ENCODE assay signal across 17 cellular contexts in genomic region chr10:32680803-32681557, GRCh38.
DNase-seq lines count a peak whose midpoint lies in the region; ATAC-seq and TF ChIP-seq lines count a peak whose summit lies in the region.
"Had no signal": no experiment of that assay in that cellular context is flagged by ENCODE, and none has a peak within 500 bp of the region (broad histone marks: within the 10 kb centered on the region; RNA-seq: fewer than 3 reads in every experiment).

No MANE protein-coding gene starts in this region.

- TF ChIP-seq CTCF in neural progenitor cell (IDR thresholded peaks at IDR 0.05) = no peak

- H3K27me3 ChIP-seq in neural progenitor cell = no peaks in the 10 kb centered on the region
- no peaks in the 10 kb centered on the region for H3K27me3 ChIP-seq in effector memory CD4-positive, alpha-beta T cell (replicated peaks; ENCODE audit: control insufficient read depth, insufficient read depth, low read length, poor library complexity, severe bottlenecking)
- H3K27me3 ChIP-seq in naive thymus-derived CD4-positive, alpha-beta T cell (ENCODE audit: control insufficient read depth in 2 of 2, insufficient read depth in 2 of 2, low read length in 2 of 2) = no peaks in the 10 kb centered on the region
- H3K27me3 ChIP-seq: Peyer's patch had no signal

- H2AFZ ChIP-seq in neural progenitor cell (replicated peaks) = no peak overlapping the region

- H3K27ac Mint-ChIP-seq in activated T-cell treated with anti-CD3 and anti-CD28 coated beads, Interleukin-2, amount 50 U/mL, for 24 hours = peak overlapping the region; percentile 38
- peak overlapping the region; percentile 42 for H3K27ac Mint-ChIP-seq in activated T-helper 2 cell treated with anti-CD3 and anti-CD28 coated beads, Interferon-gamma antibody, Interleukin-2, Interleukin-4, amounts not matched to agents 10 μg/mL and 5 μg/mL and 100 μg/mL, durations not matched to agents 14 hours and 24 hours and 36 hours
- no peak overlapping the region for H3K27ac Mint-ChIP-seq in neural progenitor cell
- H3K27ac Mint-ChIP-seq in naive thymus-derived CD4-positive, alpha-beta T cell = no peak overlapping the region

- peaks cover 8% of the 10 kb centered on the region for H3K4me1 Mint-ChIP-seq in activated T-cell treated with anti-CD3 and anti-CD28 coated beads, Interleukin-2, amount 50 U/mL, for 24 hours (ENCODE audit: low read depth)
- H3K4me1 Mint-ChIP-seq in activated T-helper 2 cell treated with anti-CD3 and anti-CD28 coated beads, Interferon-gamma antibody, Interleukin-2, Interleukin-4, amounts not matched to agents 10 μg/mL and 5 μg/mL and 100 μg/mL, durations not matched to agents 14 hours and 24 hours and 36 hours (ENCODE audit: low read depth) = peaks cover 4% of the 10 kb centered on the region
- H3K4me1 Mint-ChIP-seq in neural progenitor cell = peaks cover 5% of the 10 kb centered on the region
- peaks cover 0 to 3% (median 0%) of the 10 kb centered on the region in 7 donors for H3K4me1 Mint-ChIP-seq in naive thymus-derived CD4-positive, alpha-beta T cell

- POLR2A ChIA-PET in naive thymus-derived CD4-positive, alpha-beta T cell (lab: Charles Lee) = no interaction called here

- no peaks in the 10 kb centered on the region for H4K20me1 ChIP-seq in neural progenitor cell (ENCODE audit: low read depth)

- no peaks in the 10 kb centered on the region for H3K27me3 Mint-ChIP-seq in activated T-cell treated with anti-CD3 and anti-CD28 coated beads, Interleukin-2, amount 50 U/mL, for 24 hours
- no peaks in the 10 kb centered on the region for H3K27me3 Mint-ChIP-seq in activated T-helper 2 cell treated with anti-CD3 and anti-CD28 coated beads, Interferon-gamma antibody, Interleukin-2, Interleukin-4, amounts not matched to agents 10 μg/mL and 5 μg/mL and 100 μg/mL, durations not matched to agents 14 hours and 24 hours and 36 hours (ENCODE audit: low read depth)
- no peaks in the 10 kb centered on the region for H3K27me3 Mint-ChIP-seq in neural progenitor cell (ENCODE audit: insufficient read depth, low read depth)
- H3K27me3 Mint-ChIP-seq in naive thymus-derived CD4-positive, alpha-beta T cell = no peaks in the 10 kb centered on the region

- no peak overlapping the region for H3K9ac ChIP-seq in neural progenitor cell

- peaks cover 2% of the 10 kb centered on the region for H3K36me3 ChIP-seq in neural progenitor cell
- H3K36me3 ChIP-seq in effector memory CD4-positive, alpha-beta T cell (ENCODE audit: control insufficient read depth, insufficient read depth, low read length) = no peaks in the 10 kb centered on the region
- no peaks in the 10 kb centered on the region for H3K36me3 ChIP-seq in naive thymus-derived CD4-positive, alpha-beta T cell (ENCODE audit: control insufficient read depth in 2 of 3, insufficient read depth in 3 of 3, low read length in 3 of 3)
- H3K36me3 ChIP-seq: Peyer's patch had no signal

- peaks cover 7% of the 10 kb centered on the region for H3K9me3 ChIP-seq in neural progenitor cell (ENCODE audit: low read depth)
- H3K9me3 ChIP-seq in effector memory CD4-positive, alpha-beta T cell (ENCODE audit: control insufficient read depth, low read length) = no peaks in the 10 kb centered on the region
- H3K9me3 ChIP-seq in naive thymus-derived CD4-positive, alpha-beta T cell (ENCODE audit: control insufficient read depth in 2 of 3, low read length in 3 of 3) = peaks cover 0 to 9% (median 0%) of the 10 kb centered on the region in 3 experiments

- H3K4me2 ChIP-seq in neural progenitor cell = peak overlapping the region; percentile 61

- no peak for ATAC-seq in naive thymus-derived CD4-positive, alpha-beta T cell

- intact Hi-C loops in activated T-helper 2 cell treated with anti-CD3 and anti-CD28 coated beads, Interferon-gamma antibody, Interleukin-2, Interleukin-4, amounts not matched to agents 10 μg/mL and 5 μg/mL and 100 μg/mL, durations not matched to agents 14 hours and 24 hours and 36 hours (cut with micrococcal nuclease) = no loop called here
- intact Hi-C loops in naive thymus-derived CD4-positive, alpha-beta T cell (cut with micrococcal nuclease) = no loop called here

- no peak overlapping the region for H3K27ac ChIP-seq in neural progenitor cell
- H3K27ac ChIP-seq in effector memory CD4-positive, alpha-beta T cell (ENCODE audit: insufficient read depth, low read length, poor library complexity, severe bottlenecking) = no peak overlapping the region
- no peak overlapping the region for H3K27ac ChIP-seq in naive thymus-derived CD4-positive, alpha-beta T cell (ENCODE audit: low read depth, low read length)
- H3K27ac ChIP-seq: C4-2B, Peyer's patch had no signal

- H3K4me1 ChIP-seq in neural progenitor cell = peaks cover 10% of the 10 kb centered on the region
- no peaks in the 10 kb centered on the region for H3K4me1 ChIP-seq in effector memory CD4-positive, alpha-beta T cell (ENCODE audit: control insufficient read depth, insufficient read depth, low read length, poor library complexity, severe bottlenecking)
- no peaks in the 10 kb centered on the region for H3K4me1 ChIP-seq in naive thymus-derived CD4-positive, alpha-beta T cell (ENCODE audit: control insufficient read depth in 2 of 2, insufficient read depth in 2 of 2, low read length in 2 of 2)
- H3K4me1 ChIP-seq: Peyer's patch had no signal

- no peaks in the 10 kb centered on the region for H3F3A ChIP-seq in neural progenitor cell (ENCODE audit: low read depth)

- peaks cover 43% of the 10 kb centered on the region for H3K36me3 Mint-ChIP-seq in activated T-cell treated with anti-CD3 and anti-CD28 coated beads, Interleukin-2, amount 50 U/mL, for 24 hours (ENCODE audit: low read depth)
- no peaks in the 10 kb centered on the region for H3K36me3 Mint-ChIP-seq in activated T-helper 2 cell treated with anti-CD3 and anti-CD28 coated beads, Interferon-gamma antibody, Interleukin-2, Interleukin-4, amounts not matched to agents 10 μg/mL and 5 μg/mL and 100 μg/mL, durations not matched to agents 14 hours and 24 hours and 36 hours (ENCODE audit: low read depth)
- no peaks in the 10 kb centered on the region for H3K36me3 Mint-ChIP-seq in neural progenitor cell
- H3K36me3 Mint-ChIP-seq in naive thymus-derived CD4-positive, alpha-beta T cell = peaks cover 2 to 63% (median 55%) of the 10 kb centered on the region in 5 donors

- H3K9me3 Mint-ChIP-seq in activated T-cell treated with anti-CD3 and anti-CD28 coated beads, Interleukin-2, amount 50 U/mL, for 24 hours = peaks cover 29% of the 10 kb centered on the region
- peaks cover 39% of the 10 kb centered on the region for H3K9me3 Mint-ChIP-seq in activated T-helper 2 cell treated with anti-CD3 and anti-CD28 coated beads, Interferon-gamma antibody, Interleukin-2, Interleukin-4, amounts not matched to agents 10 μg/mL and 5 μg/mL and 100 μg/mL, durations not matched to agents 14 hours and 24 hours and 36 hours
- peaks cover 21% of the 10 kb centered on the region for H3K9me3 Mint-ChIP-seq in neural progenitor cell
- peaks cover 0 to 41% (median 20%) of the 10 kb centered on the region in 11 donors for H3K9me3 Mint-ChIP-seq in naive thymus-derived CD4-positive, alpha-beta T cell

- H3K4me3 Mint-ChIP-seq in activated T-cell treated with anti-CD3 and anti-CD28 coated beads, Interleukin-2, amount 50 U/mL, for 24 hours = no peak overlapping the region
- H3K4me3 Mint-ChIP-seq in activated T-helper 2 cell treated with anti-CD3 and anti-CD28 coated beads, Interferon-gamma antibody, Interleukin-2, Interleukin-4, amounts not matched to agents 10 μg/mL and 5 μg/mL and 100 μg/mL, durations not matched to agents 14 hours and 24 hours and 36 hours (ENCODE audit: low read depth) = no peak overlapping the region
- no peak overlapping the region for H3K4me3 Mint-ChIP-seq in neural progenitor cell
- no peak overlapping the region for H3K4me3 Mint-ChIP-seq in naive thymus-derived CD4-positive, alpha-beta T cell
- H3K4me3 Mint-ChIP-seq: H9 had no signal

- H3K79me2 ChIP-seq in neural progenitor cell (ENCODE audit: low read depth) = no peaks in the 10 kb centered on the region

- CTCF ChIA-PET in naive thymus-derived CD4-positive, alpha-beta T cell (lab: Charles Lee) = interaction anchor here (0.6 kb wide), 1 partner anchor 31 kb away, joined by 3 read pairs; no protein-coding TSS in a partner anchor

- DNase-seq in activated T-cell treated with anti-CD3 and anti-CD28 coated beads, Interleukin-2, amount 50 U/mL, for 24 hours = no peak
- no peak for DNase-seq in activated T-cell treated with anti-CD3 and anti-CD28 coated beads, Interleukin-2, amount 50 U/mL, for 1 hour
- DNase-seq in NCI-H2227 (lab: John Stamatoyannopoulos, UW; ENCODE audit: unreplicated experiment) = peak; percentile 3
- DNase-seq in activated T-helper 2 cell treated with anti-CD3 and anti-CD28 coated beads, Interferon-gamma antibody, Interleukin-2, Interleukin-4, amounts not matched to agents 10 μg/mL and 5 μg/mL and 100 μg/mL, durations not matched to agents 14 hours and 24 hours and 36 hours (ENCODE audit: low spot score) = no peak
- peak; percentile 72 for DNase-seq in neural progenitor cell (ENCODE audit: low spot score)
- no peak for DNase-seq in cerebellar cortex (ENCODE audit: low spot score)
- DNase-seq in effector memory CD4-positive, alpha-beta T cell = no peak
- DNase-seq in naive thymus-derived CD4-positive, alpha-beta T cell = no peak
- DNase-seq: 8988T, COR-L47, H9, Karpas-422, MM.1S, NCI-H1105, NCI-H187 treated with DMSO at 0.1 percent for 48 hours, Peyer's patch had no signal

- no peak overlapping the region for H3K4me3 ChIP-seq in neural progenitor cell
- H3K4me3 ChIP-seq in effector memory CD4-positive, alpha-beta T cell (ENCODE audit: insufficient read depth, low read depth, low read length, poor library complexity, severe bottlenecking) = no peak overlapping the region
- H3K4me3 ChIP-seq in naive thymus-derived CD4-positive, alpha-beta T cell (ENCODE audit: low read length) = no peak overlapping the region
- H3K4me3 ChIP-seq: Peyer's patch had no signal

Comparison
In these comparisons a context has a peak if more than half of its experiments do, and no peak if none do; other contexts are left out.
1. DNase-seq: peak in NCI-H2227 (single experiment) and neural progenitor cell (single experiment); none in activated T-cell treated with anti-CD3 and anti-CD28 coated beads, Interleukin-2, amount 50 U/mL, for 24 hours (single experiment), activated T-cell treated with anti-CD3 and anti-CD28 coated beads, Interleukin-2, amount 50 U/mL, for 1 hour (single experiment), activated T-helper 2 cell treated with anti-CD3 and anti-CD28 coated beads, Interferon-gamma antibody, Interleukin-2, Interleukin-4, amounts not matched to agents 10 μg/mL and 5 μg/mL and 100 μg/mL, durations not matched to agents 14 hours and 24 hours and 36 hours (single experiment), cerebellar cortex (single experiment), effector memory CD4-positive, alpha-beta T cell (0 of 3) and naive thymus-derived CD4-positive, alpha-beta T cell (0 of 9).
2. H3K27ac Mint-ChIP-seq: peak in activated T-cell treated with anti-CD3 and anti-CD28 coated beads, Interleukin-2, amount 50 U/mL, for 24 hours (single experiment) and activated T-helper 2 cell treated with anti-CD3 and anti-CD28 coated beads, Interferon-gamma antibody, Interleukin-2, Interleukin-4, amounts not matched to agents 10 μg/mL and 5 μg/mL and 100 μg/mL, durations not matched to agents 14 hours and 24 hours and 36 hours (single experiment); none in neural progenitor cell (single experiment) and naive thymus-derived CD4-positive, alpha-beta T cell (0 of 9).